ENCODE assay signal across 10 cellular contexts in genomic region chr2:236642584-236643291, GRCh38.
DNase-seq lines count a peak whose midpoint lies in the region; ATAC-seq, FAIRE-seq and TF ChIP-seq lines count a peak whose summit lies in the region.
"Had no signal": no experiment of that assay in that cellular context is flagged by ENCODE, and none has a peak within 500 bp of the region (broad histone marks: within the 10 kb centered on the region; RNA-seq: fewer than 3 reads in every experiment).

No MANE protein-coding gene starts in this region.

- DNase-seq in HT1080 (ENCODE audit: low read depth): peak; percentile 85
- peak; percentile 99 for DNase-seq in coronary artery (ENCODE audit: low spot score)
- DNase-seq in HepG2 (ENCODE audit: low spot score): peak; percentile 18
- DNase-seq in thoracic aorta (ENCODE audit: low spot score): peak; percentile 93
- DNase-seq in activated naive CD4-positive, alpha-beta T cell (lab: John Stamatoyannopoulos, UW): no peak
- no peak for DNase-seq in activated naive CD4-positive, alpha-beta T cell treated with anti-CD3 and anti-CD28 coated beads, Interleukin-2, amount 10 ng/mL, durations not matched to agents 7 days and 5 days
- DNase-seq: SIG-M5 had no signal

- no peaks in the 10 kb centered on the region for H4K20me1 ChIP-seq in HepG2 (ENCODE audit: insufficient read depth, low read length)

- ATAC-seq in HepG2: peak; percentile 19; the same call in 1 of the 3 replicates
- ATAC-seq in thoracic aorta (ENCODE audit: insufficient number of reproducible peaks, low FRiP score, low read depth): peak; percentile 92
- no peak for ATAC-seq in GM19455 (IDR thresholded peaks at IDR 0.05; ENCODE audit: unreplicated experiment)
- ATAC-seq in HG02798 (IDR thresholded peaks at IDR 0.05; ENCODE audit: poor library complexity, unreplicated experiment): no peak

- FAIRE-seq in HepG2 (lab: Jason Lieb, UNC): no peak

- H3K27ac Mint-ChIP-seq in activated naive CD4-positive, alpha-beta T cell treated with anti-CD3 and anti-CD28 coated beads, Interleukin-2, amount 10 ng/mL, durations not matched to agents 7 days and 5 days: no peak overlapping the region

- no TSS peak for BruUV-seq in HepG2 (replicated peaks; lab: Mats Ljungman, UMichigan)

- H3K36me3 ChIP-seq in HepG2 (replicated peaks in 1 of 2; ENCODE audit: control insufficient read depth in 1 of 2, insufficient read depth in 2 of 2, low read length in 2 of 2) (no peaks in the 10 kb centered on the region), thoracic aorta (no peaks in the 10 kb centered on the region)

- no peak for TF ChIP-seq CTCF in coronary artery (IDR thresholded peaks at IDR 0.05)
- no peak for TF ChIP-seq CTCF in HepG2 (CRISPR knock-in tag; IDR thresholded peaks at IDR 0.05)
- no peak for TF ChIP-seq CTCF in thoracic aorta (IDR thresholded peaks at IDR 0.05)

- peak overlapping the region; percentile 80 to 85 for H3K27ac ChIP-seq in coronary artery
- no peak overlapping the region for H3K27ac ChIP-seq in HepG2 (ENCODE audit: extremely low read length, insufficient read depth, low read length)
- peak overlapping the region; percentile 85 to 87 for H3K27ac ChIP-seq in thoracic aorta

- peaks cover 15% of the 10 kb centered on the region; the same call in 1 of the 2 replicates for H3K4me1 ChIP-seq in HepG2 (ENCODE audit: insufficient read depth, low read length)
- H3K4me1 ChIP-seq in thoracic aorta (ENCODE audit: control insufficient read depth in 1 of 2, low read depth in 2 of 2): peaks cover 18 to 49% of the 10 kb centered on the region in 2 donors

- H3K4me3 Mint-ChIP-seq in activated naive CD4-positive, alpha-beta T cell treated with anti-CD3 and anti-CD28 coated beads, Interleukin-2, amount 10 ng/mL, durations not matched to agents 7 days and 5 days: no peak overlapping the region
- H3K4me3 Mint-ChIP-seq: central memory CD8-positive, alpha-beta T cell had no signal

- TF ChIP-seq EP300 in HepG2 (IDR thresholded peaks at IDR 0.05; ENCODE audit: low read depth in 2 of 2, low read length in 2 of 2) (no peak), HepG2 (CRISPR knock-in tag; IDR thresholded peaks at IDR 0.05; ENCODE audit: borderline replicate concordance) (no peak)

- intact Hi-C loops in HepG2 (cut with micrococcal nuclease; ENCODE audit: unreplicated experiment): no loop called here

- H3K9me3 ChIP-seq in HepG2 (ENCODE audit: low read length): 0 out of 2 replicates have a peak, but pooled peaks cover 9% of the 10 kb centered on the region
- no peaks in the 10 kb centered on the region for H3K9me3 ChIP-seq in thoracic aorta

- H3K9ac ChIP-seq in HepG2 (ENCODE audit: insufficient read depth, low read depth, low read length): no peak overlapping the region

- TF ChIP-seq RAD21 in HepG2 (CRISPR knock-in tag; IDR thresholded peaks at IDR 0.05): no peak

- H3K27me3 ChIP-seq in HepG2 (ENCODE audit: control insufficient read depth in 1 of 2, insufficient read depth in 2 of 2, low read length in 2 of 2): peaks cover 0 to 10% of the 10 kb centered on the region in 2 experiments; a peak in 1 of 5 replicates
- H3K27me3 ChIP-seq in thoracic aorta (replicated peaks; ENCODE audit: insufficient read depth): no peaks in the 10 kb centered on the region

- no peak overlapping the region for H2AFZ ChIP-seq in HepG2 (ENCODE audit: low read length)

- 18% methylated on average over 18 of the region's 23 CpGs for WGBS in HepG2 (ENCODE audit: low lambda C conversion rate)

- POLR2A ChIA-PET in HepG2 (lab: Yijun Ruan, JAX): no interaction called here

- no peaks in the 10 kb centered on the region for H3K36me3 Mint-ChIP-seq in activated naive CD4-positive, alpha-beta T cell treated with anti-CD3 and anti-CD28 coated beads, Interleukin-2, amount 10 ng/mL, durations not matched to agents 7 days and 5 days

- H3K4me3 ChIP-seq in coronary artery: peak overlapping the region; percentile 49
- H3K4me3 ChIP-seq in HepG2 (replicated peaks in 1 of 3; ENCODE audit: insufficient read depth in 1 of 3, low read depth in 2 of 3, low read length in 3 of 3): no peak overlapping the region; a peak in 1 of 6 replicates
- peak overlapping the region; percentile 64 for H3K4me3 ChIP-seq in thoracic aorta

- H3K27me3 Mint-ChIP-seq in activated naive CD4-positive, alpha-beta T cell treated with anti-CD3 and anti-CD28 coated beads, Interleukin-2, amount 10 ng/mL, durations not matched to agents 7 days and 5 days: peaks cover 30% of the 10 kb centered on the region

- no peaks in the 10 kb centered on the region for H3K79me2 ChIP-seq in HepG2 (ENCODE audit: insufficient read depth, low read length)

- TF ChIP-seq POLR2A in HepG2 (IDR thresholded peaks at IDR 0.05; ENCODE audit: insufficient read depth in 1 of 2, low read depth in 2 of 2, low read length in 2 of 2): no peak

- in situ Hi-C loops in HepG2 (cut with HindIII; ENCODE audit: extremely low pct_ligation_motif_present, low pct_unique_long_range_greater_than_20kb): no loop called here

- H3K9me3 Mint-ChIP-seq in activated naive CD4-positive, alpha-beta T cell treated with anti-CD3 and anti-CD28 coated beads, Interleukin-2, amount 10 ng/mL, durations not matched to agents 7 days and 5 days: peaks cover 7% of the 10 kb centered on the region
- H3K9me3 Mint-ChIP-seq: central memory CD8-positive, alpha-beta T cell had no signal

- CTCF ChIA-PET in HepG2 (lab: Yijun Ruan, JAX; ENCODE audit: low intra/inter-chr PET ratio, low total read pairs): no interaction called here
- CTCF ChIA-PET in activated naive CD4-positive, alpha-beta T cell treated with anti-CD3 and anti-CD28 coated beads, Interleukin-2, amount 10 ng/mL, durations not matched to agents 7 days and 5 days (lab: Charles Lee): interaction anchor here (0.9 kb wide), 1 partner anchor 130 kb away, joined by 4 read pairs; no protein-coding TSS in a partner anchor

- no peaks in the 10 kb centered on the region for H3K4me1 Mint-ChIP-seq in activated naive CD4-positive, alpha-beta T cell treated with anti-CD3 and anti-CD28 coated beads, Interleukin-2, amount 10 ng/mL, durations not matched to agents 7 days and 5 days
- H3K4me1 Mint-ChIP-seq: central memory CD8-positive, alpha-beta T cell had no signal

- H3K4me2 ChIP-seq in HepG2 (ENCODE audit: low read depth, low read length): no peak overlapping the region

TF ChIP-seq in HepG2, 621 proteins besides CTCF, POLR2A, EP300 and RAD21:
- TF ChIP-seq FOSL2 (CRISPR knock-in tag; IDR thresholded peaks at IDR 0.05) (peak; percentile 28; the same call in 1 of the 2 replicates), ZNF20 (CRISPR knock-in tag; IDR thresholded peaks at IDR 0.05) (no peak), GATAD2A (CRISPR knock-in tag; IDR thresholded peaks at IDR 0.05) (no peak)

Comparison
In these comparisons a context has a peak if more than half of its experiments do, and no peak if none do; other contexts are left out.
1. DNase-seq: peak in HT1080 (single experiment), coronary artery (single experiment), HepG2 (single experiment) and thoracic aorta (single experiment); none in activated naive CD4-positive, alpha-beta T cell (0 of 4) and activated naive CD4-positive, alpha-beta T cell treated with anti-CD3 and anti-CD28 coated beads, Interleukin-2, amount 10 ng/mL, durations not matched to agents 7 days and 5 days (single experiment).
2. H3K4me3 ChIP-seq: peak in coronary artery (single experiment) and thoracic aorta (single experiment); none in HepG2 (0 of 3).
3. ATAC-seq: peak in HepG2 (single experiment) and thoracic aorta (single experiment); none in GM19455 (single experiment) and HG02798 (single experiment).